ENCODE assay signal across 1 cellular context in the genomic region with DNA sequence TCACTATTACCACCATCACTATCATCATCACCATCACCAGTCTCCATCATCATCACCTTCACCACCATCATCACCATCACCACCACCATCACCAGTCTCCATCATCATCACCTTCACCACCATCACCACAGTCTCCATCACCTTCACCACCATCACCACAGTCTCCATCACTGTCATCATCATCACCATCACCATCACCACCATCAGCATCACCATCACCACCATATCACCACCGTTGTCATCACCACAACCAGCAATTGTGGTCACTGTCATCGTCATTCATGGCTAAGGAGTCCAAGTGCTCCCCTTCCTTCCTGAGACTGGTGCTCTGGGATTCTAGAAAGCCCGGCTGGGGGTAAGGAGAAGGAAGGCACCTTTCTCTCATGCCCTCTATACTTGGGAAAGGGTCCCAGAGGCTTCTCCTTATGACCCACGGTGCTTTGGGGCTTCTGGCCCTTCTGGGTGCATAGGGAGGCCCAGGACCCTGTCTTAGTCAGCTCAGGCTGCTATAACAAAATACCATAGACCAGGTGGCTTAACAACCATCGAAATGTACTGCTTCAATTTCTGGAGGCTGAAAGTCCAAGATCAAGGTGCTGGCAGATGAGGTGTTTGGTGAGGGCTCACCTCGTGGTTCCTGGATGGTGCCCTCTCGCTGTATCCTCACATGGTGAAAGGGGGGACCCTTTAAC.
TF ChIP-seq lines count a peak whose summit lies in the region.

No MANE protein-coding gene starts in this region.

TF ChIP-seq in K562, 482 proteins besides CTCF, POLR2A, EP300 and RAD21 (continued from another document):
- TF ChIP-seq, protein P1, sequence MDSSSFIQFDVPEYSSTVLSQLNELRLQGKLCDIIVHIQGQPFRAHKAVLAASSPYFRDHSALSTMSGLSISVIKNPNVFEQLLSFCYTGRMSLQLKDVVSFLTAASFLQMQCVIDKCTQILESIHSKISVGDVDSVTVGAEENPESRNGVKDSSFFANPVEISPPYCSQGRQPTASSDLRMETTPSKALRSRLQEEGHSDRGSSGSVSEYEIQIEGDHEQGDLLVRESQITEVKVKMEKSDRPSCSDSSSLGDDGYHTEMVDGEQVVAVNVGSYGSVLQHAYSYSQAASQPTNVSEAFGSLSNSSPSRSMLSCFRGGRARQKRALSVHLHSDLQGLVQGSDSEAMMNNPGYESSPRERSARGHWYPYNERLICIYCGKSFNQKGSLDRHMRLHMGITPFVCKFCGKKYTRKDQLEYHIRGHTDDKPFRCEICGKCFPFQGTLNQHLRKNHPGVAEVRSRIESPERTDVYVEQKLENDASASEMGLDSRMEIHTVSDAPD (CRISPR knock-in tag; IDR thresholded peaks at IDR 0.05) = peak; percentile 25; the same call in 1 of the 2 replicates
- TF ChIP-seq, protein P2, sequence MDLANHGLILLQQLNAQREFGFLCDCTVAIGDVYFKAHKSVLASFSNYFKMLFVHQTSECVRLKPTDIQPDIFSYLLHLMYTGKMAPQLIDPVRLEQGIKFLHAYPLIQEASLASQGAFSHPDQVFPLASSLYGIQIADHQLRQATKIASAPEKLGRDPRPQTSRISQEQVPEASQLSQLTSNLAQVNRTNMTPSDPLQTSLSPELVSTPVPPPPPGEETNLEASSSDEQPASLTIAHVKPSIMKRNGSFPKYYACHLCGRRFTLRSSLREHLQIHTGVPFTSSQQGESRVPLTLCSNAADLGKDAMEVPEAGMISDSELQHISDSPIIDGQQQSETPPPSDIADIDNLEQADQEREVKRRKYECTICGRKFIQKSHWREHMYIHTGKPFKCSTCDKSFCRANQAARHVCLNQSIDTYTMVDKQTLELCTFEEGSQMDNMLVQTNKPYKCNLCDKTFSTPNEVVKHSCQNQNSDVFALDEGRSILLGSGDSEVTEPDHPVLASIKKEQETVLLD (IDR thresholded peaks at IDR 0.05) = peak; percentile 30; the same call in 1 of the 2 replicates
- TF ChIP-seq PCBP2 (IDR thresholded peaks at IDR 0.05; ENCODE audit: low read depth, low read length, poor library complexity, severe bottlenecking) (no peak), TCF7 (IDR thresholded peaks at IDR 0.05; ENCODE audit: borderline replicate concordance) (no peak), ZNF12 (CRISPR knock-in tag; IDR thresholded peaks at IDR 0.05) (peak; percentile 69; the same call in 1 of the 2 replicates), OTX1 (CRISPR knock-in tag; IDR thresholded peaks at IDR 0.05) (0 out of 2 replicates have a peak, but pooled peaks have one; percentile 19), ZFX (CRISPR knock-in tag; IDR thresholded peaks at IDR 0.05) (no peak), ZNF263 (CRISPR knock-in tag; IDR thresholded peaks at IDR 0.05; ENCODE audit: borderline replicate concordance) (peak; percentile 79), DIDO1 (tag; IDR thresholded peaks at IDR 0.05; ENCODE audit: low read depth) (no peak), EHMT2 (IDR thresholded peaks at IDR 0.05) (peak; percentile 62; the same call in 1 of the 2 replicates), PHB (CRISPR knock-in tag; IDR thresholded peaks at IDR 0.05) (no peak), KDM1A (IDR thresholded peaks at IDR 0.05) (peak; percentile 44 to 48; a peak in 3 of 4 replicates), SP2 (IDR thresholded peaks at IDR 0.05; ENCODE audit: extremely low read depth, low read depth, low read length, poor library complexity, severe bottlenecking) (no peak), RCOR1 (IDR thresholded peaks at IDR 0.05; ENCODE audit: borderline replicate concordance in 1 of 2, low read depth in 2 of 2, low read length in 2 of 2) (peak in 1 of 2 experiments; percentile 8; a peak in 1 of 4 replicates), KAT8 (IDR thresholded peaks at IDR 0.05; ENCODE audit: low read depth) (no peak), ZNF785 (CRISPR knock-in tag; IDR thresholded peaks at IDR 0.05) (no peak), HDAC1 (IDR thresholded peaks at IDR 0.05) (peak in 1 of 2 experiments; percentile 74; a peak in 2 of 4 replicates), MTA2 (IDR thresholded peaks at IDR 0.05; ENCODE audit: low read depth) (no peak)
- TF ChIP-seq, protein P3, sequence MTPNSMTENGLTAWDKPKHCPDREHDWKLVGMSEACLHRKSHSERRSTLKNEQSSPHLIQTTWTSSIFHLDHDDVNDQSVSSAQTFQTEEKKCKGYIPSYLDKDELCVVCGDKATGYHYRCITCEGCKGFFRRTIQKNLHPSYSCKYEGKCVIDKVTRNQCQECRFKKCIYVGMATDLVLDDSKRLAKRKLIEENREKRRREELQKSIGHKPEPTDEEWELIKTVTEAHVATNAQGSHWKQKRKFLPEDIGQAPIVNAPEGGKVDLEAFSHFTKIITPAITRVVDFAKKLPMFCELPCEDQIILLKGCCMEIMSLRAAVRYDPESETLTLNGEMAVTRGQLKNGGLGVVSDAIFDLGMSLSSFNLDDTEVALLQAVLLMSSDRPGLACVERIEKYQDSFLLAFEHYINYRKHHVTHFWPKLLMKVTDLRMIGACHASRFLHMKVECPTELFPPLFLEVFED (CRISPR knock-in tag; conservative IDR thresholded peaks at IDR 0.05) = peak; percentile 70; the same call in 1 of the 2 replicates
- TF ChIP-seq, protein P4, sequence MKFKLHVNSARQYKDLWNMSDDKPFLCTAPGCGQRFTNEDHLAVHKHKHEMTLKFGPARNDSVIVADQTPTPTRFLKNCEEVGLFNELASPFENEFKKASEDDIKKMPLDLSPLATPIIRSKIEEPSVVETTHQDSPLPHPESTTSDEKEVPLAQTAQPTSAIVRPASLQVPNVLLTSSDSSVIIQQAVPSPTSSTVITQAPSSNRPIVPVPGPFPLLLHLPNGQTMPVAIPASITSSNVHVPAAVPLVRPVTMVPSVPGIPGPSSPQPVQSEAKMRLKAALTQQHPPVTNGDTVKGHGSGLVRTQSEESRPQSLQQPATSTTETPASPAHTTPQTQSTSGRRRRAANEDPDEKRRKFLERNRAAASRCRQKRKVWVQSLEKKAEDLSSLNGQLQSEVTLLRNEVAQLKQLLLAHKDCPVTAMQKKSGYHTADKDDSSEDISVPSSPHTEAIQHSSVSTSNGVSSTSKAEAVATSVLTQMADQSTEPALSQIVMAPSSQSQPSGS (CRISPR knock-in tag; IDR thresholded peaks at IDR 0.05) = no peak
- TF ChIP-seq, protein P5, sequence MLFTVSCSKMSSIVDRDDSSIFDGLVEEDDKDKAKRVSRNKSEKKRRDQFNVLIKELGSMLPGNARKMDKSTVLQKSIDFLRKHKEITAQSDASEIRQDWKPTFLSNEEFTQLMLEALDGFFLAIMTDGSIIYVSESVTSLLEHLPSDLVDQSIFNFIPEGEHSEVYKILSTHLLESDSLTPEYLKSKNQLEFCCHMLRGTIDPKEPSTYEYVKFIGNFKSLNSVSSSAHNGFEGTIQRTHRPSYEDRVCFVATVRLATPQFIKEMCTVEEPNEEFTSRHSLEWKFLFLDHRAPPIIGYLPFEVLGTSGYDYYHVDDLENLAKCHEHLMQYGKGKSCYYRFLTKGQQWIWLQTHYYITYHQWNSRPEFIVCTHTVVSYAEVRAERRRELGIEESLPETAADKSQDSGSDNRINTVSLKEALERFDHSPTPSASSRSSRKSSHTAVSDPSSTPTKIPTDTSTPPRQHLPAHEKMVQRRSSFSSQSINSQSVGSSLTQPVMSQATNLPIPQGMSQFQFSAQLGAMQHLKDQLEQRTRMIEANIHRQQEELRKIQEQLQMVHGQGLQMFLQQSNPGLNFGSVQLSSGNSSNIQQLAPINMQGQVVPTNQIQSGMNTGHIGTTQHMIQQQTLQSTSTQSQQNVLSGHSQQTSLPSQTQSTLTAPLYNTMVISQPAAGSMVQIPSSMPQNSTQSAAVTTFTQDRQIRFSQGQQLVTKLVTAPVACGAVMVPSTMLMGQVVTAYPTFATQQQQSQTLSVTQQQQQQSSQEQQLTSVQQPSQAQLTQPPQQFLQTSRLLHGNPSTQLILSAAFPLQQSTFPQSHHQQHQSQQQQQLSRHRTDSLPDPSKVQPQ (CRISPR knock-in tag; IDR thresholded peaks at IDR 0.05; ENCODE audit: borderline replicate concordance) = no peak
- TF ChIP-seq, protein P6, sequence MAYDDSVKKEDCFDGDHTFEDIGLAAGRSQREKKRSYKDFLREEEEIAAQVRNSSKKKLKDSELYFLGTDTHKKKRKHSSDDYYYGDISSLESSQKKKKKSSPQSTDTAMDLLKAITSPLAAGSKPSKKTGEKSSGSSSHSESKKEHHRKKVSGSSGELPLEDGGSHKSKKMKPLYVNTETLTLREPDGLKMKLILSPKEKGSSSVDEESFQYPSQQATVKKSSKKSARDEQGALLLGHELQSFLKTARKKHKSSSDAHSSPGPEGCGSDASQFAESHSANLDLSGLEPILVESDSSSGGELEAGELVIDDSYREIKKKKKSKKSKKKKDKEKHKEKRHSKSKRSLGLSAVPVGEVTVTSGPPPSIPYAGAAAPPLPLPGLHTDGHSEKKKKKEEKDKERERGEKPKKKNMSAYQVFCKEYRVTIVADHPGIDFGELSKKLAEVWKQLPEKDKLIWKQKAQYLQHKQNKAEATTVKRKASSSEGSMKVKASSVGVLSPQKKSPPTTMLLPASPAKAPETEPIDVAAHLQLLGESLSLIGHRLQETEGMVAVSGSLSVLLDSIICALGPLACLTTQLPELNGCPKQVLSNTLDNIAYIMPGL (CRISPR knock-in tag; IDR thresholded peaks at IDR 0.05) = no peak
- TF ChIP-seq, protein P7, sequence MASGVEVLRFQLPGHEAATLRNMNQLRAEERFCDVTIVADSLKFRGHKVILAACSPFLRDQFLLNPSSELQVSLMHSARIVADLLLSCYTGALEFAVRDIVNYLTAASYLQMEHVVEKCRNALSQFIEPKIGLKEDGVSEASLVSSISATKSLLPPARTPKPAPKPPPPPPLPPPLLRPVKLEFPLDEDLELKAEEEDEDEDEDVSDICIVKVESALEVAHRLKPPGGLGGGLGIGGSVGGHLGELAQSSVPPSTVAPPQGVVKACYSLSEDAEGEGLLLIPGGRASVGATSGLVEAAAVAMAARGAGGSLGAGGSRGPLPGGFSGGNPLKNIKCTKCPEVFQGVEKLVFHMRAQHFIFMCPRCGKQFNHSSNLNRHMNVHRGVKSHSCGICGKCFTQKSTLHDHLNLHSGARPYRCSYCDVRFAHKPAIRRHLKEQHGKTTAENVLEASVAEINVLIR (CRISPR knock-in tag; IDR thresholded peaks at IDR 0.05) = no peak
- TF ChIP-seq, protein P8, sequence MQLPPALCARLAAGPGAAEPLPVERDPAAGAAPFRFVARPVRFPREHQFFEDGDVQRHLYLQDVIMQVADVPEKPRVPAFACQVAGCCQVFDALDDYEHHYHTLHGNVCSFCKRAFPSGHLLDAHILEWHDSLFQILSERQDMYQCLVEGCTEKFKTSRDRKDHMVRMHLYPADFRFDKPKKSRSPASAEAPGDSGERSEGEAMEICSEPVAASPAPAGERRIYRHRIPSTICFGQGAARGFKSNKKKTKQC (CRISPR knock-in tag; IDR thresholded peaks at IDR 0.05) = no peak
- TF ChIP-seq, protein P9, sequence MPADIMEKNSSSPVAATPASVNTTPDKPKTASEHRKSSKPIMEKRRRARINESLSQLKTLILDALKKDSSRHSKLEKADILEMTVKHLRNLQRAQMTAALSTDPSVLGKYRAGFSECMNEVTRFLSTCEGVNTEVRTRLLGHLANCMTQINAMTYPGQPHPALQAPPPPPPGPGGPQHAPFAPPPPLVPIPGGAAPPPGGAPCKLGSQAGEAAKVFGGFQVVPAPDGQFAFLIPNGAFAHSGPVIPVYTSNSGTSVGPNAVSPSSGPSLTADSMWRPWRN (IDR thresholded peaks at IDR 0.05; ENCODE audit: low read depth) = no peak
- TF ChIP-seq, protein P10, sequence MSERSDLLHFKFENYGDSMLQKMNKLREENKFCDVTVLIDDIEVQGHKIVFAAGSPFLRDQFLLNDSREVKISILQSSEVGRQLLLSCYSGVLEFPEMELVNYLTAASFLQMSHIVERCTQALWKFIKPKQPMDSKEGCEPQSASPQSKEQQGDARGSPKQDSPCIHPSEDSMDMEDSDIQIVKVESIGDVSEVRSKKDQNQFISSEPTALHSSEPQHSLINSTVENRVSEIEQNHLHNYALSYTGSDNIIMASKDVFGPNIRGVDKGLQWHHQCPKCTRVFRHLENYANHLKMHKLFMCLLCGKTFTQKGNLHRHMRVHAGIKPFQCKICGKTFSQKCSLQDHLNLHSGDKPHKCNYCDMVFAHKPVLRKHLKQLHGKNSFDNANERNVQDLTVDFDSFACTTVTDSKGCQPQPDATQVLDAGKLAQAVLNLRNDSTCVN (CRISPR knock-in tag; IDR thresholded peaks at IDR 0.05) = 0 out of 2 replicates have a peak, but pooled peaks have one; percentile 54
TF ChIP-seq in K562: peak in this region for 11.
